ENCODE assay signal across 2 cellular contexts in genomic region chr5:149621415-149622098, GRCh38.
TF ChIP-seq lines count a peak whose summit lies in the region.

No MANE protein-coding gene starts in this region.

TF ChIP-seq in HepG2, 621 proteins besides CTCF, POLR2A, EP300 and RAD21 (continues in another document):
- TF ChIP-seq NONO (IDR thresholded peaks at IDR 0.05) (no peak), NONO (CRISPR knock-in tag; conservative IDR thresholded peaks at IDR 0.05) (no peak), DR1 (CRISPR knock-in tag; IDR thresholded peaks at IDR 0.05) (no peak), BATF2 (CRISPR knock-in tag; IDR thresholded peaks at IDR 0.05) (no peak), PLRG1 (conservative IDR thresholded peaks at IDR 0.05) (no peak), ZNF124 (CRISPR knock-in tag; IDR thresholded peaks at IDR 0.05) (no peak), CSRNP2 (CRISPR knock-in tag; conservative IDR thresholded peaks at IDR 0.05; ENCODE audit: low read depth) (no peak), TFAP4 (IDR thresholded peaks at IDR 0.05; ENCODE audit: borderline replicate concordance, low read depth) (peak; percentile 57; the same call in 1 of the 2 replicates), ZFP36L1 (CRISPR knock-in tag; IDR thresholded peaks at IDR 0.05) (no peak), ZBTB33 (CRISPR knock-in tag; IDR thresholded peaks at IDR 0.05) (no peak), ZNF580 (CRISPR knock-in tag; IDR thresholded peaks at IDR 0.05; ENCODE audit: borderline replicate concordance, low read depth) (no peak), ATF2 (CRISPR knock-in tag; IDR thresholded peaks at IDR 0.05) (no peak), NR2F1 (CRISPR knock-in tag; IDR thresholded peaks at IDR 0.05) (no peak), POGK (CRISPR knock-in tag; conservative IDR thresholded peaks at IDR 0.05) (no peak), MTA1 (CRISPR knock-in tag; IDR thresholded peaks at IDR 0.05; ENCODE audit: borderline replicate concordance) (peak; percentile 43; the same call in 1 of the 2 replicates), SNAI1 (CRISPR knock-in tag; IDR thresholded peaks at IDR 0.05; ENCODE audit: borderline replicate concordance) (no peak), ZNF781 (CRISPR knock-in tag; IDR thresholded peaks at IDR 0.05; ENCODE audit: borderline replicate concordance, not compliant biosample characterization) (no peak), TBX2 (CRISPR knock-in tag; IDR thresholded peaks at IDR 0.05; ENCODE audit: borderline replicate concordance) (0 out of 2 replicates have a peak, but pooled peaks have one; percentile 16)

TF ChIP-seq in K562, 482 proteins besides CTCF, POLR2A, EP300 and RAD21:
- TF ChIP-seq RBM25 (IDR thresholded peaks at IDR 0.05; ENCODE audit: low read depth, low read length, severe bottlenecking) (peak; percentile 56), BCOR (IDR thresholded peaks at IDR 0.05) (peak; percentile 35; the same call in 1 of the 2 replicates), UBTF (IDR thresholded peaks at IDR 0.05; ENCODE audit: borderline replicate concordance in 1 of 2, low read depth in 2 of 2, low read length in 2 of 2) (no peak)
TF ChIP-seq in K562: peak in this region for 2.
